In genomic region chr15:69994429-69995201, GRCh38 we compare ENCODE assay signal across 28 cellular contexts.
DNase-seq lines count a peak whose midpoint lies in the region; ATAC-seq, FAIRE-seq and TF ChIP-seq lines count a peak whose summit lies in the region.
"Had no signal": no experiment of that assay in that cellular context is flagged by ENCODE, and none has a peak within 500 bp of the region (broad histone marks: within the 10 kb centered on the region; RNA-seq: fewer than 3 reads in every experiment).

No MANE protein-coding gene starts in this region.

- intact Hi-C loops in dorsolateral prefrontal cortex (cut with DNase I) = no loop called here

- DNase-seq in T-helper 17 cell (no peak), small intestine (peak; percentile 60), brain microvascular endothelial cell (no peak), HPDE6-E6E7 (ENCODE audit: extremely low spot score) (no peak), dorsolateral prefrontal cortex (no peak), EL (no peak)
- DNase-seq: activated CD4-positive, alpha-beta T cell treated with anti-CD3 and anti-CD28 coated beads for 1 hour; activated CD8-positive, alpha-beta memory T cell treated with anti-CD3 and anti-CD28 coated beads for 24 hours; activated naive CD4-positive, alpha-beta T cell treated with anti-CD3 and anti-CD28 coated beads, Interleukin-2, amount 50 U/mL, for 16 hours; activated T-cell treated with anti-CD3 and anti-CD28 coated beads, Interleukin-2, amount 50 U/mL, for 4 hours; aorta; CD4-positive, alpha-beta T cell; central memory CD4-positive, alpha-beta T cell; DMS53; erythroblast; foreskin melanocyte; GOT3; kidney glomerular epithelial cell; mesendoderm; NCI-H1105; NCI-H510A; right lobe of liver; testis had no signal

- H3K4me3 Mint-ChIP-seq in T-helper 17 cell = no peak overlapping the region
- H3K4me3 Mint-ChIP-seq: activated T-cell treated with anti-CD3 and anti-CD28 coated beads, Interleukin-2, amount 50 U/mL, for 4 hours; CD4-positive, alpha-beta T cell; natural killer cell treated with Interleukin-12 subunit alpha and Interleukin-12 subunit beta and Interleukin-15 and Interleukin-18, amount 100 ng/mL, for 72 hours had no signal

- H3K36me3 ChIP-seq in small intestine (ENCODE audit: control insufficient read depth in 2 of 2, insufficient read depth in 2 of 2, low read length in 2 of 2) = no peaks in the 10 kb centered on the region
- H3K36me3 ChIP-seq in brain microvascular endothelial cell (replicated peaks) = no peaks in the 10 kb centered on the region
- H3K36me3 ChIP-seq: right lobe of liver had no signal

- in situ Hi-C loops in brain microvascular endothelial cell (cut with HindIII; ENCODE audit: low pct_ligation_motif_present, low sequenced_read_pairs) = no loop called here

- no peaks in the 10 kb centered on the region for H3K27me3 ChIP-seq in small intestine (ENCODE audit: control insufficient read depth in 2 of 2, insufficient read depth in 2 of 2, low read length in 2 of 2)
- peaks cover 24% of the 10 kb centered on the region for H3K27me3 ChIP-seq in brain microvascular endothelial cell (replicated peaks)
- peaks cover 0 to 12% (median 0%) of the 10 kb centered on the region in 45 donors for H3K27me3 ChIP-seq in dorsolateral prefrontal cortex
- H3K27me3 ChIP-seq: right lobe of liver, testis had no signal

- peaks cover 0 to 6% of the 10 kb centered on the region in 2 donors for H3K4me1 ChIP-seq in small intestine (ENCODE audit: control insufficient read depth in 2 of 2, insufficient read depth in 1 of 2, low read depth in 1 of 2, low read length in 1 of 2)
- H3K4me1 ChIP-seq: parathyroid adenoma, testis had no signal

- no peak overlapping the region for H3K4me3 ChIP-seq in small intestine (ENCODE audit: low read depth in 1 of 2, low read length in 2 of 2)
- H3K4me3 ChIP-seq in brain microvascular endothelial cell (ENCODE audit: low read depth, low read length) = no peak overlapping the region
- H3K4me3 ChIP-seq in dorsolateral prefrontal cortex = no peak overlapping the region
- H3K4me3 ChIP-seq: right lobe of liver, testis had no signal

- 13 to 58% (median 24%) methylated on average over 1 of the region's 1 CpG for WGBS in small intestine, 3 donors

- H3K9me3 ChIP-seq in T-helper 17 cell (ENCODE audit: control insufficient read depth, low read length, poor library complexity, severe bottlenecking) (no peaks in the 10 kb centered on the region), small intestine (ENCODE audit: control insufficient read depth, low read depth) (no peaks in the 10 kb centered on the region)
- H3K9me3 ChIP-seq: right lobe of liver, testis had no signal

- no peak for FAIRE-seq in small intestine (lab: Jason Lieb, UNC)
- FAIRE-seq: HTR-8/SVneo had no signal

- peaks cover 9% of the 10 kb centered on the region for H3K4me1 Mint-ChIP-seq in T-helper 17 cell

- TF ChIP-seq CTCF in brain microvascular endothelial cell (IDR thresholded peaks at IDR 0.05; ENCODE audit: low read depth, low read length, missing control alignments) (no peak), dorsolateral prefrontal cortex (IDR thresholded peaks at IDR 0.05 in 54 of 56, conservative IDR thresholded peaks at IDR 0.05 in 2 of 56; ENCODE audit: low read depth in 1 of 56, partially characterized antibody in 56 of 56) (no peak)

- no peaks in the 10 kb centered on the region for H3K36me3 Mint-ChIP-seq in T-helper 17 cell (ENCODE audit: low read depth)
- H3K36me3 Mint-ChIP-seq: natural killer cell treated with Interleukin-12 subunit alpha and Interleukin-12 subunit beta and Interleukin-15 and Interleukin-18, amount 100 ng/mL, for 72 hours had no signal

- H3K27ac Mint-ChIP-seq in T-helper 17 cell = no peak overlapping the region
- H3K27ac Mint-ChIP-seq: CD4-positive, alpha-beta T cell; natural killer cell treated with Interleukin-12 subunit alpha and Interleukin-12 subunit beta and Interleukin-15 and Interleukin-18, amount 100 ng/mL, for 72 hours had no signal

- peaks cover 16% of the 10 kb centered on the region for H3K27me3 Mint-ChIP-seq in T-helper 17 cell
- H3K27me3 Mint-ChIP-seq: CD4-positive, alpha-beta T cell had no signal

- ATAC-seq in GM18858 (IDR thresholded peaks at IDR 0.05; ENCODE audit: unreplicated experiment) = peak; percentile 62
- ATAC-seq in HG02610 (IDR thresholded peaks at IDR 0.05; ENCODE audit: unreplicated experiment) = peak; percentile 41
- peak; percentile 45 for ATAC-seq in T-helper 17 cell
- ATAC-seq: activated T-cell treated with anti-CD3 and anti-CD28 coated beads, Interleukin-2, amount 50 U/mL, for 4 hours; natural killer cell treated with Interleukin-12 subunit alpha and Interleukin-12 subunit beta and Interleukin-15 and Interleukin-18, amount 100 ng/mL, for 72 hours; right lobe of liver had no signal

- H3K27ac ChIP-seq in small intestine (ENCODE audit: low read depth in 1 of 2, low read length in 1 of 2) = no peak overlapping the region
- H3K27ac ChIP-seq in brain microvascular endothelial cell = no peak overlapping the region
- H3K27ac ChIP-seq in dorsolateral prefrontal cortex = no peak overlapping the region
- H3K27ac ChIP-seq: parathyroid adenoma, right lobe of liver, testis had no signal
